Comparison of ENCODE assay signal across 1 cellular context in genomic region chr17:65557349-65558310, GRCh38.
TF ChIP-seq lines count a peak whose summit lies in the region.

No MANE protein-coding gene starts in this region.

TF ChIP-seq in HepG2, 621 proteins besides CTCF, POLR2A, EP300 and RAD21 (continued from another document and continues in another):
- TF ChIP-seq HMGXB3 (CRISPR knock-in tag; IDR thresholded peaks at IDR 0.05; ENCODE audit: borderline replicate concordance) (peak; percentile 84; the same call in 1 of the 2 replicates), TARDBP (CRISPR knock-in tag; IDR thresholded peaks at IDR 0.05) (peak; percentile 94), CREM (IDR thresholded peaks at IDR 0.05) (peak; percentile 97), CREM (CRISPR knock-in tag; IDR thresholded peaks at IDR 0.05) (no peak), ZNF207 (IDR thresholded peaks at IDR 0.05; ENCODE audit: borderline replicate concordance) (no peak), ZNF776 (CRISPR knock-in tag; IDR thresholded peaks at IDR 0.05) (no peak), MTF2 (CRISPR knock-in tag; IDR thresholded peaks at IDR 0.05; ENCODE audit: borderline replicate concordance) (peak; percentile 29; the same call in 1 of the 2 replicates), ZNF232 (CRISPR knock-in tag; IDR thresholded peaks at IDR 0.05; ENCODE audit: borderline replicate concordance) (peak; percentile 88; the same call in 1 of the 2 replicates), ZNF616 (CRISPR knock-in tag; IDR thresholded peaks at IDR 0.05; ENCODE audit: low read depth) (0 out of 2 replicates have a peak, but pooled peaks have one; percentile 39), ZNF773 (CRISPR knock-in tag; IDR thresholded peaks at IDR 0.05; ENCODE audit: borderline replicate concordance) (no peak), ZNF263 (CRISPR knock-in tag; IDR thresholded peaks at IDR 0.05) (peak; percentile 55; the same call in 1 of the 2 replicates), ZNF136 (CRISPR knock-in tag; IDR thresholded peaks at IDR 0.05; ENCODE audit: low read depth) (peak; percentile 89; the same call in 1 of the 2 replicates), ZNF703 (CRISPR knock-in tag; IDR thresholded peaks at IDR 0.05; ENCODE audit: borderline replicate concordance) (peak; percentile 78; the same call in 1 of the 2 replicates), CENPT (CRISPR knock-in tag; IDR thresholded peaks at IDR 0.05; ENCODE audit: low read depth) (no peak), NCOR1 (IDR thresholded peaks at IDR 0.05; ENCODE audit: borderline replicate concordance, low read length) (peak; percentile 88; the same call in 1 of the 2 replicates), RNF2 (conservative IDR thresholded peaks at IDR 0.05; ENCODE audit: low read depth) (no peak), SP4 (CRISPR knock-in tag; IDR thresholded peaks at IDR 0.05) (no peak; the same call in 1 of the 2 replicates), ZBTB46 (CRISPR knock-in tag; IDR thresholded peaks at IDR 0.05; ENCODE audit: borderline replicate concordance) (peak; percentile 58; the same call in 1 of the 2 replicates), ZNF180 (CRISPR knock-in tag; IDR thresholded peaks at IDR 0.05; ENCODE audit: borderline replicate concordance, low read depth) (no peak), EED (CRISPR knock-in tag; IDR thresholded peaks at IDR 0.05) (no peak), HMGA1 (CRISPR knock-in tag; conservative IDR thresholded peaks at IDR 0.05) (no peak), BORCS8-MEF2B (CRISPR knock-in tag; IDR thresholded peaks at IDR 0.05) (peak; percentile 87), CENPX (CRISPR knock-in tag; IDR thresholded peaks at IDR 0.05) (no peak), U2AF1 (optimal IDR thresholded peaks at IDR 0.05; ENCODE audit: low read depth, low read length) (no peak), ATAD3A (CRISPR knock-in tag; IDR thresholded peaks at IDR 0.05) (no peak), PAF1 (CRISPR knock-in tag; IDR thresholded peaks at IDR 0.05) (no peak), ZNF205 (CRISPR knock-in tag; IDR thresholded peaks at IDR 0.05) (peak; percentile 89; the same call in 1 of the 2 replicates), SMAD1 (CRISPR knock-in tag; IDR thresholded peaks at IDR 0.05; ENCODE audit: borderline replicate concordance, low read depth) (no peak), ZNF296 (CRISPR knock-in tag; conservative IDR thresholded peaks at IDR 0.05) (no peak), ZNF557 (CRISPR knock-in tag; IDR thresholded peaks at IDR 0.05) (no peak), EHMT2 (IDR thresholded peaks at IDR 0.05; ENCODE audit: borderline replicate concordance, low read depth, low read length) (no peak; the same call in 1 of the 2 replicates), KDM4B (CRISPR knock-in tag; IDR thresholded peaks at IDR 0.05) (peak; percentile 89; the same call in 1 of the 2 replicates), MAFK (conservative IDR thresholded peaks at IDR 0.05 in 1 of 2, IDR thresholded peaks at IDR 0.05 in 1 of 2; ENCODE audit: low read length in 2 of 2) (no peak), MAFF (IDR thresholded peaks at IDR 0.05; ENCODE audit: low read depth, low read length) (no peak; the same call in 1 of the 2 replicates), ATF3 (CRISPR knock-in tag; IDR thresholded peaks at IDR 0.05) (peak; percentile 78), RARG (CRISPR knock-in tag; IDR thresholded peaks at IDR 0.05; ENCODE audit: low read depth) (no peak), HNRNPK (IDR thresholded peaks at IDR 0.05; ENCODE audit: low read depth, low read length, poor library complexity, severe bottlenecking) (no peak), RFXAP (CRISPR knock-in tag; IDR thresholded peaks at IDR 0.05; ENCODE audit: borderline replicate concordance) (no peak; the same call in 1 of the 2 replicates), ZNF597 (CRISPR knock-in tag; IDR thresholded peaks at IDR 0.05) (no peak), MBNL3 (CRISPR knock-in tag; conservative IDR thresholded peaks at IDR 0.05) (no peak)
- TF ChIP-seq, protein P1, sequence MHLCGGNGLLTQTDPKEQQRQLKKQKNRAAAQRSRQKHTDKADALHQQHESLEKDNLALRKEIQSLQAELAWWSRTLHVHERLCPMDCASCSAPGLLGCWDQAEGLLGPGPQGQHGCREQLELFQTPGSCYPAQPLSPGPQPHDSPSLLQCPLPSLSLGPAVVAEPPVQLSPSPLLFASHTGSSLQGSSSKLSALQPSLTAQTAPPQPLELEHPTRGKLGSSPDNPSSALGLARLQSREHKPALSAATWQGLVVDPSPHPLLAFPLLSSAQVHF (CRISPR knock-in tag; IDR thresholded peaks at IDR 0.05) = no peak
- TF ChIP-seq, protein P2, sequence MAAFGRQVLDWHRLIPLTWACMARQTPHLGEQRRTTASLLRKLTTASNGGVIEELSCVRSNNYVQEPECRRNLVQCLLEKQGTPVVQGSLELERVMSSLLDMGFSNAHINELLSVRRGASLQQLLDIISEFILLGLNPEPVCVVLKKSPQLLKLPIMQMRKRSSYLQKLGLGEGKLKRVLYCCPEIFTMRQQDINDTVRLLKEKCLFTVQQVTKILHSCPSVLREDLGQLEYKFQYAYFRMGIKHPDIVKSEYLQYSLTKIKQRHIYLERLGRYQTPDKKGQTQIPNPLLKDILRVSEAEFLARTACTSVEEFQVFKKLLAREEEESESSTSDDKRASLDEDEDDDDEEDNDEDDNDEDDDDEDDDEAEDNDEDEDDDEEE (CRISPR knock-in tag; IDR thresholded peaks at IDR 0.05) = no peak
- TF ChIP-seq, protein P3, sequence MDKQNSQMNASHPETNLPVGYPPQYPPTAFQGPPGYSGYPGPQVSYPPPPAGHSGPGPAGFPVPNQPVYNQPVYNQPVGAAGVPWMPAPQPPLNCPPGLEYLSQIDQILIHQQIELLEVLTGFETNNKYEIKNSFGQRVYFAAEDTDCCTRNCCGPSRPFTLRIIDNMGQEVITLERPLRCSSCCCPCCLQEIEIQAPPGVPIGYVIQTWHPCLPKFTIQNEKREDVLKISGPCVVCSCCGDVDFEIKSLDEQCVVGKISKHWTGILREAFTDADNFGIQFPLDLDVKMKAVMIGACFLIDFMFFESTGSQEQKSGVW (CRISPR knock-in tag; IDR thresholded peaks at IDR 0.05; ENCODE audit: borderline replicate concordance) = no peak
- TF ChIP-seq, protein P4, sequence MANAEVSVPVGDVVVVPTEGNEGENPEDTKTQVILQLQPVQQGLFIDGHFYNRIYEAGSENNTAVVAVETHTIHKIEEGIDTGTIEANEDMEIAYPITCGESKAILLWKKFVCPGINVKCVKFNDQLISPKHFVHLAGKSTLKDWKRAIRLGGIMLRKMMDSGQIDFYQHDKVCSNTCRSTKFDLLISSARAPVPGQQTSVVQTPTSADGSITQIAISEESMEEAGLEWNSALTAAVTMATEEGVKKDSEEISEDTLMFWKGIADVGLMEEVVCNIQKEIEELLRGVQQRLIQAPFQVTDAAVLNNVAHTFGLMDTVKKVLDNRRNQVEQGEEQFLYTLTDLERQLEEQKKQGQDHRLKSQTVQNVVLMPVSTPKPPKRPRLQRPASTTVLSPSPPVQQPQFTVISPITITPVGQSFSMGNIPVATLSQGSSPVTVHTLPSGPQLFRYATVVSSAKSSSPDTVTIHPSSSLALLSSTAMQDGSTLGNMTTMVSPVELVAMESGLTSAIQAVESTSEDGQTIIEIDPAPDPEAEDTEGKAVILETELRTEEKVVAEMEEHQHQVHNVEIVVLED (CRISPR knock-in tag; IDR thresholded peaks at IDR 0.05; ENCODE audit: borderline replicate concordance) = peak; percentile 62; the same call in 1 of the 2 replicates
- TF ChIP-seq, protein P5, sequence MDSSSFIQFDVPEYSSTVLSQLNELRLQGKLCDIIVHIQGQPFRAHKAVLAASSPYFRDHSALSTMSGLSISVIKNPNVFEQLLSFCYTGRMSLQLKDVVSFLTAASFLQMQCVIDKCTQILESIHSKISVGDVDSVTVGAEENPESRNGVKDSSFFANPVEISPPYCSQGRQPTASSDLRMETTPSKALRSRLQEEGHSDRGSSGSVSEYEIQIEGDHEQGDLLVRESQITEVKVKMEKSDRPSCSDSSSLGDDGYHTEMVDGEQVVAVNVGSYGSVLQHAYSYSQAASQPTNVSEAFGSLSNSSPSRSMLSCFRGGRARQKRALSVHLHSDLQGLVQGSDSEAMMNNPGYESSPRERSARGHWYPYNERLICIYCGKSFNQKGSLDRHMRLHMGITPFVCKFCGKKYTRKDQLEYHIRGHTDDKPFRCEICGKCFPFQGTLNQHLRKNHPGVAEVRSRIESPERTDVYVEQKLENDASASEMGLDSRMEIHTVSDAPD (CRISPR knock-in tag; IDR thresholded peaks at IDR 0.05) = 0 out of 2 replicates have a peak, but pooled peaks have one; percentile 51
- TF ChIP-seq, protein P6, sequence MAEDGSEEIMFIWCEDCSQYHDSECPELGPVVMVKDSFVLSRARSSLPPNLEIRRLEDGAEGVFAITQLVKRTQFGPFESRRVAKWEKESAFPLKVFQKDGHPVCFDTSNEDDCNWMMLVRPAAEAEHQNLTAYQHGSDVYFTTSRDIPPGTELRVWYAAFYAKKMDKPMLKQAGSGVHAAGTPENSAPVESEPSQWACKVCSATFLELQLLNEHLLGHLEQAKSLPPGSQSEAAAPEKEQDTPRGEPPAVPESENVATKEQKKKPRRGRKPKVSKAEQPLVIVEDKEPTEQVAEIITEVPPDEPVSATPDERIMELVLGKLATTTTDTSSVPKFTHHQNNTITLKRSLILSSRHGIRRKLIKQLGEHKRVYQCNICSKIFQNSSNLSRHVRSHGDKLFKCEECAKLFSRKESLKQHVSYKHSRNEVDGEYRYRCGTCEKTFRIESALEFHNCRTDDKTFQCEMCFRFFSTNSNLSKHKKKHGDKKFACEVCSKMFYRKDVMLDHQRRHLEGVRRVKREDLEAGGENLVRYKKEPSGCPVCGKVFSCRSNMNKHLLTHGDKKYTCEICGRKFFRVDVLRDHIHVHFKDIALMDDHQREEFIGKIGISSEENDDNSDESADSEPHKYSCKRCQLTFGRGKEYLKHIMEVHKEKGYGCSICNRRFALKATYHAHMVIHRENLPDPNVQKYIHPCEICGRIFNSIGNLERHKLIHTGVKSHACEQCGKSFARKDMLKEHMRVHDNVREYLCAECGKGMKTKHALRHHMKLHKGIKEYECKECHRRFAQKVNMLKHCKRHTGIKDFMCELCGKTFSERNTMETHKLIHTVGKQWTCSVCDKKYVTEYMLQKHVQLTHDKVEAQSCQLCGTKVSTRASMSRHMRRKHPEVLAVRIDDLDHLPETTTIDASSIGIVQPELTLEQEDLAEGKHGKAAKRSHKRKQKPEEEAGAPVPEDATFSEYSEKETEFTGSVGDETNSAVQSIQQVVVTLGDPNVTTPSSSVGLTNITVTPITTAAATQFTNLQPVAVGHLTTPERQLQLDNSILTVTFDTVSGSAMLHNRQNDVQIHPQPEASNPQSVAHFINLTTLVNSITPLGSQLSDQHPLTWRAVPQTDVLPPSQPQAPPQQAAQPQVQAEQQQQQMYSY (CRISPR knock-in tag; IDR thresholded peaks at IDR 0.05) = no peak
